Comparison of ENCODE assay signal across 8 cellular contexts in the genomic region with DNA sequence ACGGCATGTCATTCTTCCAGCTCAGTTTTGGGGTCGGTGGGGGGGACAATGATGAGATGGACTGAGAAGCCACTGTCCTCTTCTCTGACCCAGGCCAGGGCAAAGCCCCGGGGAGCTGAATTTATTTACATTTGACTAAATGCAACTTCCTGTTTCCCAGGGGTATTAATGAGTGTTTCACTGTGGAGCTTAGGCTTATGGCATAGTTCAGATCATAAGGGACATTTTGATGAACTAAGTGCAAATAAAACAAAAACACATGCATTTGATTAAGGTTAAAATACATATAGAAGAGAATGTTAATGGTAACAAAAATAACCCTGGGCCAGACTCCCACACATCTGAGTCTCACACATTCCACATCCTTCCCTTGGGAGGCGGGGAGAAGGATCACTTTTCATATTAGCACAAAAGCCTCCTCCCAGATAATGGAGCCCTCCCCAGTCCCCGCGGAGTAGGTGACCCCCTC.
DNase-seq lines count a peak whose midpoint lies in the region; ATAC-seq and TF ChIP-seq lines count a peak whose summit lies in the region.

No MANE protein-coding gene starts in this region.

- H3K36me3 ChIP-seq in lower lobe of right lung, result no peaks in the 10 kb centered on the region

- peaks cover 28% of the 10 kb centered on the region for H3K4me1 ChIP-seq in lower lobe of right lung

- ATAC-seq in lower lobe of right lung (no peak), HG03521 (IDR thresholded peaks at IDR 0.05; ENCODE audit: unreplicated experiment) (no peak), HG03520 (IDR thresholded peaks at IDR 0.05; ENCODE audit: unreplicated experiment) (no peak)

- intact Hi-C loops in lower lobe of right lung (cut with DNase I), result no loop called here

- peak; percentile 51 for DNase-seq in AG20443 (ENCODE audit: low spot score)
- peak; percentile 80 for DNase-seq in HFF-Myc (ENCODE audit: extremely low read depth, low read depth)
- peak; percentile 25 for DNase-seq in amniotic epithelial cell (ENCODE audit: low read depth)
- no peak for DNase-seq in lower lobe of right lung
- DNase-seq in HUDEP-2 (lab: John Stamatoyannopoulos, UW; ENCODE audit: unreplicated experiment in 76 of 76), result no peak
- no peak for DNase-seq in COR-L47 (lab: John Stamatoyannopoulos, UW)

- peak overlapping the region; percentile 49 for H3K4me3 ChIP-seq in HFF-Myc (replicated peaks; ENCODE audit: low read depth, low read length)
- H3K4me3 ChIP-seq in lower lobe of right lung, result peak overlapping the region; percentile 40

- TF ChIP-seq CTCF in HFF-Myc (IDR thresholded peaks at IDR 0.05; ENCODE audit: low read depth, low read length, missing control alignments) (no peak), lower lobe of right lung (IDR thresholded peaks at IDR 0.05) (no peak)

- H3K27me3 ChIP-seq in lower lobe of right lung (ENCODE audit: low read depth), result no peaks in the 10 kb centered on the region

- no peaks in the 10 kb centered on the region for H3K9me3 ChIP-seq in lower lobe of right lung

- H3K27ac ChIP-seq in lower lobe of right lung, result no peak overlapping the region

Comparison
In these comparisons a context has a peak if more than half of its experiments do, and no peak if none do; other contexts are left out.
1. DNase-seq: peak in AG20443 (single experiment), HFF-Myc (single experiment) and amniotic epithelial cell (single experiment); none in lower lobe of right lung (single experiment), HUDEP-2 (0 of 76) and COR-L47 (single experiment).